1 cellular context compared by ENCODE assay signal in the genomic region with DNA sequence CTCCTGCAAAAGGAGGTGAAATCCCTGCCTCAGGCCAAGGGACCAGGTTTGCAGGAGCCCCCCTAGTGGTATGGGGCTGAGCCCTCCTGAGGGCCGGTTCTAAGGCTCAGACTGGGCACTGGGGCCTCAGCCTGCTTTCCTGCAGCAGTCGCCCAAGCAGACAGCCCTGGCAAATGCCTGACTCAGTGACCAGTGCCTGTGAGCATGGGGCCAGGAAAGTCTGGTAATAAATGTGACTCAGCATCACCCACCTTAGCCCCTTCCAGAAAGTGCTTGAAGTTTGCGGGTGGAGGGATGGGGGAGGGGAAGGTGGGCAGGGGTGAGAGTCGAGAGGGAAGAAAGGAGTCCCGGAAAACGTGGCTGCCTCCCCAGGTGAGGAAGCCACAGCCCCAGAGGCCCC.
TF ChIP-seq lines count a peak whose summit lies in the region.

No MANE protein-coding gene starts in this region.

TF ChIP-seq in K562, 482 proteins besides CTCF, POLR2A, EP300 and RAD21:
- TF ChIP-seq, protein P1, sequence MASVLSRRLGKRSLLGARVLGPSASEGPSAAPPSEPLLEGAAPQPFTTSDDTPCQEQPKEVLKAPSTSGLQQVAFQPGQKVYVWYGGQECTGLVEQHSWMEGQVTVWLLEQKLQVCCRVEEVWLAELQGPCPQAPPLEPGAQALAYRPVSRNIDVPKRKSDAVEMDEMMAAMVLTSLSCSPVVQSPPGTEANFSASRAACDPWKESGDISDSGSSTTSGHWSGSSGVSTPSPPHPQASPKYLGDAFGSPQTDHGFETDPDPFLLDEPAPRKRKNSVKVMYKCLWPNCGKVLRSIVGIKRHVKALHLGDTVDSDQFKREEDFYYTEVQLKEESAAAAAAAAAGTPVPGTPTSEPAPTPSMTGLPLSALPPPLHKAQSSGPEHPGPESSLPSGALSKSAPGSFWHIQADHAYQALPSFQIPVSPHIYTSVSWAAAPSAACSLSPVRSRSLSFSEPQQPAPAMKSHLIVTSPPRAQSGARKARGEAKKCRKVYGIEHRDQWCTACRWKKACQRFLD (CRISPR knock-in tag; IDR thresholded peaks at IDR 0.05), result no peak
- TF ChIP-seq GTF2E2 (tag; IDR thresholded peaks at IDR 0.05) (no peak), NR2F6 (CRISPR knock-in tag; IDR thresholded peaks at IDR 0.05) (no peak), XRCC3 (IDR thresholded peaks at IDR 0.05) (no peak), SMAD1 (IDR thresholded peaks at IDR 0.05; ENCODE audit: low read depth, low read length, partially characterized antibody) (no peak), GABPB1 (CRISPR knock-in tag; IDR thresholded peaks at IDR 0.05) (no peak), HDAC3 (IDR thresholded peaks at IDR 0.05; ENCODE audit: borderline replicate concordance, partially characterized antibody) (no peak), TEAD2 (tag; IDR thresholded peaks at IDR 0.05) (no peak), ZBTB49 (CRISPR knock-in tag; IDR thresholded peaks at IDR 0.05; ENCODE audit: borderline replicate concordance) (no peak), DPF2 (IDR thresholded peaks at IDR 0.05) (no peak)
